ENCODE assay signal across 1 cellular context in the genomic region with DNA sequence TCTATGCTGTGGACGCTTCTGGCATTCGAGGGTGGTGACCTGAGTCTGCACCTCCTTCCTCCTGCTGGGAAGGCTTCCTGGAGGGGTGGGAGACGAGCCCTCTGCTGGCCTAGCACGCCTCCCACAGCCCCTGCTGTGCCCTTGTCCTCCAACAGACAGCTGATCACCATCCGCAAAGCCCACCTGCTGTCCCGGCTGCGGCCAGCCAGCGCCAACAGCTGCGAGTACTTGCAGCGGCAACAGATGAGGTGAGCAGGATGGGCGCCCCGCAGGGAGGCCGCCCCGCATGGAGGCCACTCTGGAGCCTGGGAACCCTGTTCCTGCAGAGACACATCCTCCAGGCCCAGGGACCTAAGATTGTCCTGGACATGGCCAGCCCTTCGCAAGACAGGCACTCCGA.
TF ChIP-seq lines count a peak whose summit lies in the region.

No MANE protein-coding gene starts in this region.

TF ChIP-seq in GM23338, 12 proteins besides CTCF, POLR2A, EP300 and RAD21:
- TF ChIP-seq, protein P1, sequence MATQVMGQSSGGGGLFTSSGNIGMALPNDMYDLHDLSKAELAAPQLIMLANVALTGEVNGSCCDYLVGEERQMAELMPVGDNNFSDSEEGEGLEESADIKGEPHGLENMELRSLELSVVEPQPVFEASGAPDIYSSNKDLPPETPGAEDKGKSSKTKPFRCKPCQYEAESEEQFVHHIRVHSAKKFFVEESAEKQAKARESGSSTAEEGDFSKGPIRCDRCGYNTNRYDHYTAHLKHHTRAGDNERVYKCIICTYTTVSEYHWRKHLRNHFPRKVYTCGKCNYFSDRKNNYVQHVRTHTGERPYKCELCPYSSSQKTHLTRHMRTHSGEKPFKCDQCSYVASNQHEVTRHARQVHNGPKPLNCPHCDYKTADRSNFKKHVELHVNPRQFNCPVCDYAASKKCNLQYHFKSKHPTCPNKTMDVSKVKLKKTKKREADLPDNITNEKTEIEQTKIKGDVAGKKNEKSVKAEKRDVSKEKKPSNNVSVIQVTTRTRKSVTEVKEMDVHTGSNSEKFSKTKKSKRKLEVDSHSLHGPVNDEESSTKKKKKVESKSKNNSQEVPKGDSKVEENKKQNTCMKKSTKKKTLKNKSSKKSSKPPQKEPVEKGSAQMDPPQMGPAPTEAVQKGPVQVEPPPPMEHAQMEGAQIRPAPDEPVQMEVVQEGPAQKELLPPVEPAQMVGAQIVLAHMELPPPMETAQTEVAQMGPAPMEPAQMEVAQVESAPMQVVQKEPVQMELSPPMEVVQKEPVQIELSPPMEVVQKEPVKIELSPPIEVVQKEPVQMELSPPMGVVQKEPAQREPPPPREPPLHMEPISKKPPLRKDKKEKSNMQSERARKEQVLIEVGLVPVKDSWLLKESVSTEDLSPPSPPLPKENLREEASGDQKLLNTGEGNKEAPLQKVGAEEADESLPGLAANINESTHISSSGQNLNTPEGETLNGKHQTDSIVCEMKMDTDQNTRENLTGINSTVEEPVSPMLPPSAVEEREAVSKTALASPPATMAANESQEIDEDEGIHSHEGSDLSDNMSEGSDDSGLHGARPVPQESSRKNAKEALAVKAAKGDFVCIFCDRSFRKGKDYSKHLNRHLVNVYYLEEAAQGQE (IDR thresholded peaks at IDR 0.05; ENCODE audit: unreplicated experiment): no peak
- no peak for TF ChIP-seq ZNF331 (CRISPR knock-in tag; IDR thresholded peaks at IDR 0.05; ENCODE audit: low read depth)
- no peak for TF ChIP-seq POLR2AphosphoS5 (IDR thresholded peaks at IDR 0.05; ENCODE audit: low read depth)
- no peak for TF ChIP-seq NANOG (IDR thresholded peaks at IDR 0.05; ENCODE audit: borderline replicate concordance)
- no peak for TF ChIP-seq EZH2 (IDR thresholded peaks at IDR 0.05; ENCODE audit: low read depth, unreplicated experiment)
- TF ChIP-seq JUNB (IDR thresholded peaks at IDR 0.05; ENCODE audit: unreplicated experiment): no peak
- no peak for TF ChIP-seq CREB1 (CRISPR knock-in tag; IDR thresholded peaks at IDR 0.05; ENCODE audit: low read depth)
- TF ChIP-seq EZH2phosphoT487 (IDR thresholded peaks at IDR 0.05; ENCODE audit: unreplicated experiment): no peak
- TF ChIP-seq, protein P2, sequence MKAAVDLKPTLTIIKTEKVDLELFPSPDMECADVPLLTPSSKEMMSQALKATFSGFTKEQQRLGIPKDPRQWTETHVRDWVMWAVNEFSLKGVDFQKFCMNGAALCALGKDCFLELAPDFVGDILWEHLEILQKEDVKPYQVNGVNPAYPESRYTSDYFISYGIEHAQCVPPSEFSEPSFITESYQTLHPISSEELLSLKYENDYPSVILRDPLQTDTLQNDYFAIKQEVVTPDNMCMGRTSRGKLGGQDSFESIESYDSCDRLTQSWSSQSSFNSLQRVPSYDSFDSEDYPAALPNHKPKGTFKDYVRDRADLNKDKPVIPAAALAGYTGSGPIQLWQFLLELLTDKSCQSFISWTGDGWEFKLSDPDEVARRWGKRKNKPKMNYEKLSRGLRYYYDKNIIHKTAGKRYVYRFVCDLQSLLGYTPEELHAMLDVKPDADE (IDR thresholded peaks at IDR 0.05): no peak
- TF ChIP-seq STAT1 (IDR thresholded peaks at IDR 0.05; ENCODE audit: unreplicated experiment): no peak
- TF ChIP-seq, protein P3, sequence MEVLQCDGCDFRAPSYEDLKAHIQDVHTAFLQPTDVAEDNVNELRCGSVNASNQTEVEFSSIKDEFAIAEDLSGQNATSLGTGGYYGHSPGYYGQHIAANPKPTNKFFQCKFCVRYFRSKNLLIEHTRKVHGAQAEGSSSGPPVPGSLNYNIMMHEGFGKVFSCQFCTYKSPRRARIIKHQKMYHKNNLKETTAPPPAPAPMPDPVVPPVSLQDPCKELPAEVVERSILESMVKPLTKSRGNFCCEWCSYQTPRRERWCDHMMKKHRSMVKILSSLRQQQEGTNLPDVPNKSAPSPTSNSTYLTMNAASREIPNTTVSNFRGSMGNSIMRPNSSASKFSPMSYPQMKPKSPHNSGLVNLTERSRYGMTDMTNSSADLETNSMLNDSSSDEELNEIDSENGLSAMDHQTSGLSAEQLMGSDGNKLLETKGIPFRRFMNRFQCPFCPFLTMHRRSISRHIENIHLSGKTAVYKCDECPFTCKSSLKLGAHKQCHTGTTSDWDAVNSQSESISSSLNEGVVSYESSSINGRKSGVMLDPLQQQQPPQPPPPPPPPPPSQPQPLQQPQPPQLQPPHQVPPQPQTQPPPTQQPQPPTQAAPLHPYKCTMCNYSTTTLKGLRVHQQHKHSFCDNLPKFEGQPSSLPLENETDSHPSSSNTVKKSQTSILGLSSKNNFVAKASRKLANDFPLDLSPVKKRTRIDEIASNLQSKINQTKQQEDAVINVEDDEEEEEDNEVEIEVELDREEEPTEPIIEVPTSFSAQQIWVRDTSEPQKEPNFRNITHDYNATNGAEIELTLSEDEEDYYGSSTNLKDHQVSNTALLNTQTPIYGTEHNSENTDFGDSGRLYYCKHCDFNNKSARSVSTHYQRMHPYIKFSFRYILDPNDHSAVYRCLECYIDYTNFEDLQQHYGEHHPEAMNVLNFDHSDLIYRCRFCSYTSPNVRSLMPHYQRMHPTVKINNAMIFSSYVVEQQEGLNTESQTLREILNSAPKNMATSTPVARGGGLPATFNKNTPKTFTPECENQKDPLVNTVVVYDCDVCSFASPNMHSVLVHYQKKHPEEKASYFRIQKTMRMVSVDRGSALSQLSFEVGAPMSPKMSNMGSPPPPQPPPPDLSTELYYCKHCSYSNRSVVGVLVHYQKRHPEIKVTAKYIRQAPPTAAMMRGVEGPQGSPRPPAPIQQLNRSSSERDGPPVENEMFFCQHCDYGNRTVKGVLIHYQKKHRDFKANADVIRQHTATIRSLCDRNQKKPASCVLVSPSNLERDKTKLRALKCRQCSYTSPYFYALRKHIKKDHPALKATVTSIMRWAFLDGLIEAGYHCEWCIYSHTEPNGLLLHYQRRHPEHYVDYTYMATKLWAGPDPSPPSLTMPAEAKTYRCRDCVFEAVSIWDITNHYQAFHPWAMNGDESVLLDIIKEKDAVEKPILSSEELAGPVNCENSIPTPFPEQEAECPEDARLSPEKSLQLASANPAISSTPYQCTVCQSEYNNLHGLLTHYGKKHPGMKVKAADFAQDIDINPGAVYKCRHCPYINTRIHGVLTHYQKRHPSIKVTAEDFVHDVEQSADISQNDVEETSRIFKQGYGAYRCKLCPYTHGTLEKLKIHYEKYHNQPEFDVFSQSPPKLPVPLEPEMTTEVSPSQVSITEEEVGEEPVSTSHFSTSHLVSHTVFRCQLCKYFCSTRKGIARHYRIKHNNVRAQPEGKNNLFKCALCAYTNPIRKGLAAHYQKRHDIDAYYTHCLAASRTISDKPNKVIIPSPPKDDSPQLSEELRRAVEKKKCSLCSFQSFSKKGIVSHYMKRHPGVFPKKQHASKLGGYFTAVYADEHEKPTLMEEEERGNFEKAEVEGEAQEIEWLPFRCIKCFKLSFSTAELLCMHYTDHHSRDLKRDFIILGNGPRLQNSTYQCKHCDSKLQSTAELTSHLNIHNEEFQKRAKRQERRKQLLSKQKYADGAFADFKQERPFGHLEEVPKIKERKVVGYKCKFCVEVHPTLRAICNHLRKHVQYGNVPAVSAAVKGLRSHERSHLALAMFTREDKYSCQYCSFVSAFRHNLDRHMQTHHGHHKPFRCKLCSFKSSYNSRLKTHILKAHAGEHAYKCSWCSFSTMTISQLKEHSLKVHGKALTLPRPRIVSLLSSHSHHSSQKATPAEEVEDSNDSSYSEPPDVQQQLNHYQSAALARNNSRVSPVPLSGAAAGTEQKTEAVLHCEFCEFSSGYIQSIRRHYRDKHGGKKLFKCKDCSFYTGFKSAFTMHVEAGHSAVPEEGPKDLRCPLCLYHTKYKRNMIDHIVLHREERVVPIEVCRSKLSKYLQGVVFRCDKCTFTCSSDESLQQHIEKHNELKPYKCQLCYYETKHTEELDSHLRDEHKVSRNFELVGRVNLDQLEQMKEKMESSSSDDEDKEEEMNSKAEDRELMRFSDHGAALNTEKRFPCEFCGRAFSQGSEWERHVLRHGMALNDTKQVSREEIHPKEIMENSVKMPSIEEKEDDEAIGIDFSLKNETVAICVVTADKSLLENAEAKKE (CRISPR knock-in tag; IDR thresholded peaks at IDR 0.05): no peak
- no peak for TF ChIP-seq ZNF114 (CRISPR knock-in tag; IDR thresholded peaks at IDR 0.05)
TF ChIP-seq in GM23338: peak in this region for 0.
